28 cellular contexts compared by ENCODE assay signal in genomic region chr2:46227022-46227421, GRCh38.
"Had no signal": no experiment of that assay in that cellular context is flagged by ENCODE, and none has a peak within 500 bp of the region (broad histone marks: within the 10 kb centered on the region; RNA-seq: fewer than 3 reads in every experiment).

No MANE protein-coding gene starts in this region.

- H3K9me3 ChIP-seq: ovary, psoas muscle, right lobe of liver, sigmoid colon, stomach, thoracic aorta, thyroid gland, upper lobe of right lung, uterus had no signal

- H3K4me3 ChIP-seq: neural progenitor cell, ovary, psoas muscle, right lobe of liver, sigmoid colon, stomach, thoracic aorta, thyroid gland, tibial nerve, upper lobe of right lung, uterus had no signal

- H3K9ac ChIP-seq: neural progenitor cell, parathyroid adenoma had no signal

- H3K4me1 Mint-ChIP-seq: nephron had no signal

- H3K27me3 ChIP-seq: neural progenitor cell, ovary, right lobe of liver, sigmoid colon, stomach, thyroid gland, tibial nerve, upper lobe of right lung, uterus had no signal

- H2AFZ ChIP-seq: neural progenitor cell, parathyroid adenoma had no signal

- DNase-seq: natural killer cell; occipital lobe; ovary; posterior cingulate gyrus; psoas muscle; right cardiac atrium; right lobe of liver; sigmoid colon; small intestine; stimulated activated CD4-positive, alpha-beta T cell treated with anti-CD3 and anti-CD28 coated beads, Interleukin-15, amount 100 ng/mL, for 24 hours; stimulated activated CD4-positive, alpha-beta T cell treated with anti-CD3 and anti-CD28 coated beads, Interleukin-2, amount 100 ng/mL, for 24 hours; stimulated activated CD4-positive, alpha-beta T cell treated with anti-CD3 and anti-CD28 coated beads, Interleukin-2, amount 100 ng/mL, for 48 hours; stimulated activated CD4-positive, alpha-beta T cell treated with anti-CD3 and anti-CD28 coated beads, Interleukin-4, amount 100 ng/mL, for 24 hours; stimulated activated naive B cell treated with anti-CD40 and anti-IgM and Interleukin-4, amounts not matched to agents 10 μg/mL and 1 μg/mL and 100 μg/mL, for 72 hours; stimulated activated naive CD4-positive, alpha-beta T cell treated with Interleukin-2 at 50 U/mL for 16 hours; stomach; thyroid gland; trophoblast cell; upper lobe of right lung; uterus had no signal

- H3K36me3 Mint-ChIP-seq: natural killer cell; neural progenitor cell; stimulated activated naive B cell treated with anti-CD40 and anti-IgM and Interleukin-4, amounts not matched to agents 10 μg/mL and 1 μg/mL and 100 μg/mL, for 72 hours had no signal

- H3K4me2 ChIP-seq: neural progenitor cell had no signal

- H3K27ac ChIP-seq: neural progenitor cell, ovary, parathyroid adenoma, psoas muscle, right lobe of liver, sigmoid colon, stomach, thoracic aorta, thyroid gland, tibial nerve, upper lobe of right lung, uterus had no signal

- ATAC-seq: natural killer cell; psoas muscle; right cardiac atrium; right lobe of liver; stimulated activated naive B cell treated with anti-CD40 and anti-IgM and Interleukin-4, amounts not matched to agents 10 μg/mL and 1 μg/mL and 100 μg/mL, for 72 hours had no signal

- H3K27ac Mint-ChIP-seq: natural killer cell; nephron; neural progenitor cell; progenitor cell of endocrine pancreas; stimulated activated effector memory CD8-positive, alpha-beta T cell treated with anti-CD3 and anti-CD28 coated beads, Interleukin-12 subunit alpha, Interleukin-12 subunit beta, amount 100 ng/mL, for 72 hours; stimulated activated naive B cell treated with anti-CD40 and anti-IgM and Interleukin-4, amounts not matched to agents 10 μg/mL and 1 μg/mL and 100 μg/mL, for 72 hours; stimulated activated naive CD8-positive, alpha-beta T cell treated with anti-CD3 and anti-CD28 coated beads, Interleukin-15, Interleukin-2, amounts not matched to agents 100 ng/mL and 50 ng/mL, for 24 hours had no signal

- H3K79me2 ChIP-seq: parathyroid adenoma had no signal

- H3K9me3 Mint-ChIP-seq: natural killer cell; stimulated activated effector memory CD8-positive, alpha-beta T cell treated with anti-CD3 and anti-CD28 coated beads, Interleukin-12 subunit alpha, Interleukin-12 subunit beta, amount 100 ng/mL, for 72 hours had no signal

- FAIRE-seq: small intestine had no signal

- H3K4me3 Mint-ChIP-seq: natural killer cell; nephron; neural progenitor cell; stimulated activated effector memory CD8-positive, alpha-beta T cell treated with anti-CD3 and anti-CD28 coated beads, Interleukin-12 subunit alpha, Interleukin-12 subunit beta, amount 100 ng/mL, for 72 hours; stimulated activated naive B cell treated with anti-CD40 and anti-IgM and Interleukin-4, amounts not matched to agents 10 μg/mL and 1 μg/mL and 100 μg/mL, for 72 hours; stimulated activated naive CD8-positive, alpha-beta T cell treated with anti-CD3 and anti-CD28 coated beads, Interleukin-15, Interleukin-2, amounts not matched to agents 100 ng/mL and 50 ng/mL, for 24 hours had no signal

- H3K4me1 ChIP-seq: parathyroid adenoma, uterus had no signal

- H3K36me3 ChIP-seq: neural progenitor cell, ovary, right lobe of liver, sigmoid colon, stomach, thoracic aorta, thyroid gland, tibial nerve, upper lobe of right lung, uterus had no signal
